In genomic region chr15:64149424-64150235, GRCh38 we compare ENCODE assay signal across 7 cellular contexts. TPM values are rescaled to one million over a fixed set of nuclear protein-coding genes. Genes with fewer than 3 reads are reported as not detected.
DNase-seq lines count a peak whose midpoint lies in the region; ATAC-seq, FAIRE-seq and TF ChIP-seq lines count a peak whose summit lies in the region.

No MANE protein-coding gene starts in this region.

- H3K4me3 Mint-ChIP-seq in activated CD4-positive, alpha-beta memory T cell treated with anti-CD3 and anti-CD28 coated beads for 36 hours = no peak overlapping the region
- peak overlapping the region in 9 of 10 donors; percentile 9 to 62 (median 49) for H3K4me3 Mint-ChIP-seq in naive thymus-derived CD4-positive, alpha-beta T cell

- no peaks in the 10 kb centered on the region for H3K9me3 Mint-ChIP-seq in activated CD4-positive, alpha-beta memory T cell treated with anti-CD3 and anti-CD28 coated beads for 36 hours
- H3K9me3 Mint-ChIP-seq in naive thymus-derived CD4-positive, alpha-beta T cell = no peaks in the 10 kb centered on the region

- H3K4me3 ChIP-seq in HEK293 (ENCODE audit: low read depth, low read length) = no peak overlapping the region
- H3K4me3 ChIP-seq in naive thymus-derived CD4-positive, alpha-beta T cell (ENCODE audit: low read length) = no peak overlapping the region
- H3K4me3 ChIP-seq in pancreas = no peak overlapping the region

- intact Hi-C loops in activated CD4-positive, alpha-beta memory T cell treated with anti-CD3 and anti-CD28 coated beads for 36 hours (cut with micrococcal nuclease) = loop anchor here (5.0 kb wide), 1 partner anchor 37 kb away; no protein-coding TSS in a partner anchor
- intact Hi-C loops in naive thymus-derived CD4-positive, alpha-beta T cell (cut with micrococcal nuclease) = loop anchor here (5.0 to 10.0 kb wide), 5 partner anchors 37 to 678 kb away; partner anchors contain the start of genes HERC1 (in 2 of the 2) and PIF1 (in 1 of the 2)
- intact Hi-C loops in pancreas (cut with DNase I) = no loop called here

- peaks cover 0 to 10% of the 10 kb centered on the region in 2 experiments; a peak in 1 of 3 replicates for H3K36me3 ChIP-seq in HEK293 (ENCODE audit: control insufficient read depth in 2 of 2, insufficient read depth in 1 of 2, low read length in 2 of 2)
- peaks cover 0 to 10% (median 0%) of the 10 kb centered on the region in 3 experiments for H3K36me3 ChIP-seq in naive thymus-derived CD4-positive, alpha-beta T cell (ENCODE audit: control insufficient read depth in 2 of 3, insufficient read depth in 3 of 3, low read length in 3 of 3)
- no peaks in the 10 kb centered on the region for H3K36me3 ChIP-seq in pancreas

- DNase-seq in Daoy (ENCODE audit: low read depth) = peak; percentile 34
- DNase-seq in activated CD4-positive, alpha-beta memory T cell treated with anti-CD3 and anti-CD28 coated beads for 36 hours = peak; percentile 53
- DNase-seq in naive thymus-derived CD4-positive, alpha-beta T cell = no peak
- DNase-seq in epidermal melanocyte (ENCODE audit: insufficient read length, low spot score) = no peak
- no peak for DNase-seq in pancreas
- no peak for DNase-seq in NCI-H1092 treated with DMSO at 0.1 percent for 48 hours (lab: John Stamatoyannopoulos, UW)

- H3K27ac ChIP-seq in HEK293 (ENCODE audit: extremely low read depth, low read depth, low read length) (no peak overlapping the region), pancreas (no peak overlapping the region)
- H3K27ac ChIP-seq in naive thymus-derived CD4-positive, alpha-beta T cell (ENCODE audit: low read depth, low read length) = no peak overlapping the region

- H3K4me1 ChIP-seq in HEK293 (ENCODE audit: control insufficient read depth, insufficient read depth, low read length) (peaks cover 2% of the 10 kb centered on the region; the same call in 1 of the 2 replicates), pancreas (peaks cover 0 to 11% (median 4%) of the 10 kb centered on the region in 3 donors)
- H3K4me1 ChIP-seq in naive thymus-derived CD4-positive, alpha-beta T cell (ENCODE audit: control insufficient read depth in 2 of 2, insufficient read depth in 2 of 2, low read length in 2 of 2) = peaks cover 8 to 21% of the 10 kb centered on the region in 2 donors

- H3K4me1 Mint-ChIP-seq in activated CD4-positive, alpha-beta memory T cell treated with anti-CD3 and anti-CD28 coated beads for 36 hours (ENCODE audit: low read depth) = peaks cover 22% of the 10 kb centered on the region
- H3K4me1 Mint-ChIP-seq in naive thymus-derived CD4-positive, alpha-beta T cell = peaks cover 17 to 37% (median 32%) of the 10 kb centered on the region in 7 donors

- FAIRE-seq in pancreas (lab: Jason Lieb, UNC) = no peak

- POLR2A ChIA-PET in HEK293 (lab: Yijun Ruan, JAX) = interaction anchor here (0.5 to 1.2 kb wide), 5 partner anchors 8 to 317 kb away, joined by 3 to 4 read pairs (median 3); partner anchors contain the start of gene CIAO2A
- POLR2A ChIA-PET in activated CD4-positive, alpha-beta memory T cell treated with anti-CD3 and anti-CD28 coated beads for 36 hours (lab: Charles Lee) = no interaction called here
- POLR2A ChIA-PET in naive thymus-derived CD4-positive, alpha-beta T cell (lab: Charles Lee) = interaction anchor here (6.0 kb wide), 1 partner anchor 13 kb away, joined by 55 read pairs; the partner anchor contains the start of gene PPIB

- H3K36me3 Mint-ChIP-seq in activated CD4-positive, alpha-beta memory T cell treated with anti-CD3 and anti-CD28 coated beads for 36 hours = peaks cover 4% of the 10 kb centered on the region
- peaks cover 0 to 10% (median 0%) of the 10 kb centered on the region in 5 donors for H3K36me3 Mint-ChIP-seq in naive thymus-derived CD4-positive, alpha-beta T cell

- H3K9me3 ChIP-seq in HEK293 (ENCODE audit: control insufficient read depth, insufficient read depth, low read depth, low read length) = no peaks in the 10 kb centered on the region
- H3K9me3 ChIP-seq in naive thymus-derived CD4-positive, alpha-beta T cell (ENCODE audit: control insufficient read depth in 2 of 3, low read length in 3 of 3) = no peaks in the 10 kb centered on the region
- no peaks in the 10 kb centered on the region for H3K9me3 ChIP-seq in pancreas

- WGBS in pancreas, 2 donors = 79% methylated on average over 3 of the region's 3 CpGs

- no peak for ATAC-seq in naive thymus-derived CD4-positive, alpha-beta T cell
- ATAC-seq in pancreas = no peak

- peaks cover 0 to 4% of the 10 kb centered on the region in 2 donors for H3K27me3 ChIP-seq in naive thymus-derived CD4-positive, alpha-beta T cell (ENCODE audit: control insufficient read depth in 2 of 2, insufficient read depth in 2 of 2, low read length in 2 of 2)
- no peaks in the 10 kb centered on the region for H3K27me3 ChIP-seq in pancreas

- H3K27me3 Mint-ChIP-seq in activated CD4-positive, alpha-beta memory T cell treated with anti-CD3 and anti-CD28 coated beads for 36 hours = peaks cover 14% of the 10 kb centered on the region
- H3K27me3 Mint-ChIP-seq in naive thymus-derived CD4-positive, alpha-beta T cell = peaks cover 0 to 16% (median 8%) of the 10 kb centered on the region in 5 donors

- TF ChIP-seq CTCF in HEK293 (tag by site-specific recombination; IDR thresholded peaks at IDR 0.05) (peak; percentile 57; the same call in 1 of the 2 replicates), pancreas (IDR thresholded peaks at IDR 0.05) (no peak)

- H3K27ac Mint-ChIP-seq in activated CD4-positive, alpha-beta memory T cell treated with anti-CD3 and anti-CD28 coated beads for 36 hours = no peak overlapping the region
- H3K27ac Mint-ChIP-seq in naive thymus-derived CD4-positive, alpha-beta T cell = peak overlapping the region in 5 of 9 donors; percentile 12 to 82 (median 66)

- CTCF ChIA-PET in HEK293 (lab: Yijun Ruan, JAX) = interaction anchor here (0.7 to 1.8 kb wide), 3 partner anchors 15 to 22 kb away, joined by 3 to 7 read pairs (median 5); no protein-coding TSS in a partner anchor
- CTCF ChIA-PET in activated CD4-positive, alpha-beta memory T cell treated with anti-CD3 and anti-CD28 coated beads for 36 hours (lab: Charles Lee) = interaction anchor here (0.7 to 1.5 kb wide), 4 partner anchors 18 to 80 kb away, joined by 3 to 7 read pairs (median 3); no protein-coding TSS in a partner anchor
- CTCF ChIA-PET in naive thymus-derived CD4-positive, alpha-beta T cell (lab: Charles Lee) = no interaction called here

TF ChIP-seq in HEK293, 187 proteins besides CTCF, POLR2A, EP300 and RAD21 (continues in another document):
- TF ChIP-seq ZNF654 (tag by site-specific recombination; IDR thresholded peaks at IDR 0.05; ENCODE audit: low read depth) (peak; percentile 15; the same call in 1 of the 2 replicates), ZNF623 (tag by site-specific recombination; IDR thresholded peaks at IDR 0.05) (peak; percentile 88), ZNF558 (tag by site-specific recombination; IDR thresholded peaks at IDR 0.05) (no peak), ZNF341 (tag by site-specific recombination; IDR thresholded peaks at IDR 0.05; ENCODE audit: low read depth) (peak; percentile 68), IKZF3 (tag by site-specific recombination; IDR thresholded peaks at IDR 0.05) (no peak)

RNA-seq across cellular contexts. Expression of gene SNX22, which starts 1.9 kb away (rescaled TPM):
- total RNA-seq in Daoy (2014; rRNA removed; shearing (Covaris generic)) = not detected in 2 replicates
- under 1 TPM; 0.38 to 0.68 TPM for total RNA-seq in activated CD4-positive, alpha-beta memory T cell treated with anti-CD3 and anti-CD28 coated beads for 36 hours
- 1 to 10 TPM in 3 of 5 experiments, under 1 TPM in 2; 0.19 to 1.6 (median 1.2) TPM for total RNA-seq in naive thymus-derived CD4-positive, alpha-beta T cell
- under 1 TPM; 0.87 to 0.93 TPM for polyA plus RNA-seq in naive thymus-derived CD4-positive, alpha-beta T cell
- total RNA-seq in pancreas = 1 to 10 TPM in 3 of 6 donors, under 1 TPM in 3; 0.51 to 3.5 (median 1.0) TPM
- 1 to 10 TPM; 1.4 to 4.0 TPM for polyA plus RNA-seq in pancreas

RNA-seq across cellular contexts. Expression of gene PPIB, which starts 13.2 kb away (rescaled TPM):
- total RNA-seq in Daoy (2014; rRNA removed; shearing (Covaris generic)) = 323 and 334 TPM in 2 replicates
- 100 to 1,000 TPM; 277 to 283 TPM for total RNA-seq in activated CD4-positive, alpha-beta memory T cell treated with anti-CD3 and anti-CD28 coated beads for 36 hours
- total RNA-seq in naive thymus-derived CD4-positive, alpha-beta T cell = 100 to 1,000 TPM; 160 to 530 (median 184) TPM
- polyA plus RNA-seq in naive thymus-derived CD4-positive, alpha-beta T cell = 100 to 1,000 TPM; 476 to 557 TPM
- total RNA-seq in pancreas = 100 to 1,000 TPM; 230 to 367 (median 349) TPM
- polyA plus RNA-seq in pancreas = 100 to 1,000 TPM; 432 to 576 TPM

RNA-seq across cellular contexts. Expression of gene SNX1, which starts 53.8 kb away (rescaled TPM):
- total RNA-seq in Daoy (2014; rRNA removed; shearing (Covaris generic)) = 14.6 and 31.4 TPM in 2 replicates
- total RNA-seq in activated CD4-positive, alpha-beta memory T cell treated with anti-CD3 and anti-CD28 coated beads for 36 hours = 100 to 1,000 TPM in 1 of 2 experiments, 10 to 100 TPM in 1; 99.3 to 102 TPM
- total RNA-seq in naive thymus-derived CD4-positive, alpha-beta T cell = 100 to 1,000 TPM; 117 to 161 (median 153) TPM
- polyA plus RNA-seq in naive thymus-derived CD4-positive, alpha-beta T cell = 10 to 100 TPM; 61.3 to 84.4 TPM
- 10 to 100 TPM; 41.3 to 82.4 (median 49.5) TPM for total RNA-seq in pancreas
- polyA plus RNA-seq in pancreas = 10 to 100 TPM; 32.9 to 36.6 TPM

RNA-seq across cellular contexts. Expression of gene CIAO2A, which starts 56.0 kb away (rescaled TPM):
- 170 and 255 TPM in 2 replicates for total RNA-seq in Daoy (2014; rRNA removed; shearing (Covaris generic))
- total RNA-seq in activated CD4-positive, alpha-beta memory T cell treated with anti-CD3 and anti-CD28 coated beads for 36 hours = 10 to 100 TPM; 95.4 to 97.4 TPM
- 10 to 100 TPM; 19.2 to 66.8 (median 28.0) TPM for total RNA-seq in naive thymus-derived CD4-positive, alpha-beta T cell
- polyA plus RNA-seq in naive thymus-derived CD4-positive, alpha-beta T cell = 10 to 100 TPM; 52.8 to 92.1 TPM
- total RNA-seq in pancreas = 10 to 100 TPM; 16.0 to 44.1 (median 26.3) TPM
- polyA plus RNA-seq in pancreas = 10 to 100 TPM; 42.0 to 61.2 TPM

Comparison
In these comparisons a context has a peak if more than half of its experiments do, and no peak if none do; other contexts are left out.
1. DNase-seq: peak in Daoy (single experiment) and activated CD4-positive, alpha-beta memory T cell treated with anti-CD3 and anti-CD28 coated beads for 36 hours (single experiment); none in naive thymus-derived CD4-positive, alpha-beta T cell (0 of 9), epidermal melanocyte (single experiment), pancreas (0 of 6) and NCI-H1092 treated with DMSO at 0.1 percent for 48 hours (single experiment).
2. intact Hi-C loops: an anchor here in activated CD4-positive, alpha-beta memory T cell treated with anti-CD3 and anti-CD28 coated beads for 36 hours (5.0 kb wide) and naive thymus-derived CD4-positive, alpha-beta T cell (5.0 to 10.0 kb wide); none called in pancreas.